ENCODE assay signal across 9 cellular contexts in the genomic region with DNA sequence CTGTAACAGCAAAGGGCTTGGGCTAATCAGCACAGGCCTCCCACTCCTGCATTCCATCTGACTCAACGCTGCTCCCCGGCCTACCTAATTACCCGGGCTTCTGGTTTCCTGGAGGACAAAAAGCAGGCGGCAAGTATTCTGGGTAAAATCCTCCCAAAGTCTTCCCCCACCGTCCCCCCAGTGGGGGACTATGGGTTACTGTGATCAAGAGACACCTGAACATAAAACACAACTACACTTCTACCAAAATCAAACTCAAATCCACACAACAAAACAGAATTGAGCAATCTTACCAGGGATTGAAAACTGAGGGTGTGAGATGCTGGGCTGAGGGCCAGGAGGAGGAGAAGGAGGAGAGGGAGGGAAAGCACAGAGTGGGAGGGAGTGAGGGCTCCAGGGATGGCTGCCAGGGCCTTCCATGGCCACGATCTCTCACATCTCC. TPM values are rescaled to one million over a fixed set of nuclear protein-coding genes. Genes with fewer than 3 reads are reported as not detected.
A peak's percentile ranks its signal among the peaks of the same experiment; 100 is the strongest.
DNase-seq lines count a peak whose midpoint lies in the region; ATAC-seq and TF ChIP-seq lines count a peak whose summit lies in the region.
"Had no signal": no experiment of that assay in that cellular context is flagged by ENCODE, and none has a peak within 500 bp of the region (broad histone marks: within the 10 kb centered on the region; RNA-seq: fewer than 3 reads in every experiment).

No MANE protein-coding gene starts in this region.

- peak overlapping the region; percentile 31 for H3K4me2 ChIP-seq in hepatocyte

- no peaks in the 10 kb centered on the region for H3K9me2 ChIP-seq in hepatocyte (replicated peaks; ENCODE audit: insufficient read depth)

- WGBS in hepatocyte (ENCODE audit: low lambda C conversion rate, missing lambda C conversion rate): 46% methylated on average over 6 of the region's 6 CpGs

- peaks cover 9 to 23% of the 10 kb centered on the region in 2 donors for H3K4me1 ChIP-seq in ascending aorta
- H3K4me1 ChIP-seq in hepatocyte (ENCODE audit: insufficient read depth): peaks cover 30% of the 10 kb centered on the region
- H3K4me1 ChIP-seq in gastrocnemius medialis: peaks cover 5 to 6% of the 10 kb centered on the region in 2 donors

- peak overlapping the region; percentile 41 to 61 for H3K4me3 ChIP-seq in ascending aorta
- H3K4me3 ChIP-seq in hepatocyte: no peak overlapping the region
- peak overlapping the region in 3 of 4 donors; percentile 8 to 47 (median 44) for H3K4me3 ChIP-seq in gastrocnemius medialis

- peaks cover 6% of the 10 kb centered on the region for H3K4me1 Mint-ChIP-seq in stimulated activated memory B cell treated with anti-CD40 and anti-IgM and Interleukin-4, amounts not matched to agents 10 μg/mL and 1 μg/mL and 100 μg/mL, for 72 hours

- intact Hi-C loops in ascending aorta (cut with DNase I) (loop anchor here (1.0 kb wide), 1 partner anchor 23 kb away; the partner anchor contains the start of gene IP6K2), gastrocnemius medialis (cut with DNase I; ENCODE audit: low total_unique reads) (no loop called here)

- H3K27ac Mint-ChIP-seq in stimulated activated memory B cell treated with anti-CD40 and anti-IgM and Interleukin-4, amounts not matched to agents 10 μg/mL and 1 μg/mL and 100 μg/mL, for 72 hours: no peak overlapping the region

- no peak overlapping the region for H3K4me3 Mint-ChIP-seq in stimulated activated memory B cell treated with anti-CD40 and anti-IgM and Interleukin-4, amounts not matched to agents 10 μg/mL and 1 μg/mL and 100 μg/mL, for 72 hours

- peaks cover 92% of the 10 kb centered on the region for H3K79me2 ChIP-seq in hepatocyte

- peak; percentile 87 for DNase-seq in HCEC 1CT
- peak in 1 of 2 donors; percentile 91 for DNase-seq in ascending aorta (ENCODE audit: low spot score in 2 of 2)
- peak; percentile 58 for DNase-seq in hepatocyte (ENCODE audit: low spot score)
- DNase-seq in gastrocnemius medialis: peak; percentile 36 to 66
- no peak for DNase-seq in activated naive CD4-positive, alpha-beta T cell (lab: John Stamatoyannopoulos, UW)

- ATAC-seq in gastrocnemius medialis (peak; percentile 63 to 81), GM18909 (IDR thresholded peaks at IDR 0.05; ENCODE audit: poor library complexity, unreplicated experiment) (no peak), GM18907 (IDR thresholded peaks at IDR 0.05; ENCODE audit: unreplicated experiment) (no peak)
- no peak for ATAC-seq in stimulated activated memory B cell treated with anti-CD40 and anti-IgM and Interleukin-4, amounts not matched to agents 10 μg/mL and 1 μg/mL and 100 μg/mL, for 72 hours

- in situ Hi-C loops in gastrocnemius medialis (cut with MboI; ENCODE audit: low sequenced_read_pairs in 4 of 4): no loop called here

- H4K20me1 ChIP-seq in hepatocyte (ENCODE audit: insufficient read depth, poor library complexity, severe bottlenecking): peaks cover 97% of the 10 kb centered on the region

- peaks cover 47% of the 10 kb centered on the region for H3K36me3 Mint-ChIP-seq in stimulated activated memory B cell treated with anti-CD40 and anti-IgM and Interleukin-4, amounts not matched to agents 10 μg/mL and 1 μg/mL and 100 μg/mL, for 72 hours

- no peak overlapping the region for H2AFZ ChIP-seq in hepatocyte

- H3K27ac ChIP-seq in ascending aorta (peak overlapping the region; percentile 93 to 96), hepatocyte (peak overlapping the region; percentile 73), gastrocnemius medialis (peak overlapping the region; percentile 59 to 69 (median 63))
- H3K27ac ChIP-seq: HL-60 had no signal

- TF ChIP-seq CTCF in ascending aorta (IDR thresholded peaks at IDR 0.05) (no peak), hepatocyte (IDR thresholded peaks at IDR 0.05; ENCODE audit: poor library complexity) (no peak), gastrocnemius medialis (IDR thresholded peaks at IDR 0.05 in 4 of 5, conservative IDR thresholded peaks at IDR 0.05 in 1 of 5) (no peak)

- H3K27me3 Mint-ChIP-seq in stimulated activated memory B cell treated with anti-CD40 and anti-IgM and Interleukin-4, amounts not matched to agents 10 μg/mL and 1 μg/mL and 100 μg/mL, for 72 hours: no peaks in the 10 kb centered on the region

- no peaks in the 10 kb centered on the region for H3K27me3 ChIP-seq in ascending aorta
- H3K27me3 ChIP-seq in hepatocyte: no peaks in the 10 kb centered on the region
- no peaks in the 10 kb centered on the region for H3K27me3 ChIP-seq in gastrocnemius medialis

- H3K36me3 ChIP-seq in ascending aorta: peaks cover 53 to 56% of the 10 kb centered on the region in 2 donors
- no peaks in the 10 kb centered on the region for H3K36me3 ChIP-seq in hepatocyte (replicated peaks; ENCODE audit: insufficient read depth, low read depth)
- H3K36me3 ChIP-seq in gastrocnemius medialis: peaks cover 0 to 56% of the 10 kb centered on the region in 2 donors

- no peaks in the 10 kb centered on the region for H3K9me3 Mint-ChIP-seq in stimulated activated memory B cell treated with anti-CD40 and anti-IgM and Interleukin-4, amounts not matched to agents 10 μg/mL and 1 μg/mL and 100 μg/mL, for 72 hours

- no peaks in the 10 kb centered on the region for H3K9me3 ChIP-seq in ascending aorta
- H3K9me3 ChIP-seq in hepatocyte (ENCODE audit: low read depth): no peaks in the 10 kb centered on the region
- H3K9me3 ChIP-seq in gastrocnemius medialis: no peaks in the 10 kb centered on the region

- no peak for TF ChIP-seq POLR2A in gastrocnemius medialis (IDR thresholded peaks at IDR 0.05)

RNA-seq across cellular contexts. Expression of gene NCKIPSD, which starts 8.9 kb away (rescaled TPM):
- 102 TPM for total RNA-seq in ascending aorta
- total RNA-seq in hepatocyte: 19.9 and 23.4 TPM in 2 replicates
- polyA plus RNA-seq in hepatocyte: 21.0 and 22.9 TPM in 2 replicates
- total RNA-seq in gastrocnemius medialis: 10 to 100 TPM; 13.2 to 33.1 (median 19.4) TPM

RNA-seq across cellular contexts. Expression of gene IP6K2, which starts 22.4 kb away (rescaled TPM):
- total RNA-seq in ascending aorta (101 TPM), hepatocyte (99.3 and 112 TPM in 2 replicates), gastrocnemius medialis (10 to 100 TPM; 16.9 to 31.8 (median 22.0) TPM)
- 155 and 169 TPM in 2 replicates for polyA plus RNA-seq in hepatocyte

RNA-seq across cellular contexts. Expression of gene CELSR3, which starts 31.9 kb away (rescaled TPM):
- total RNA-seq in ascending aorta (2.6 TPM), hepatocyte (1.6 and 1.8 TPM in 2 replicates), gastrocnemius medialis (under 1 TPM in 3 of 4 donors, not detected in 1; 0.02 to 0.25 (median 0.05) TPM)
- polyA plus RNA-seq in hepatocyte: 1.9 TPM in 2 replicates

RNA-seq across cellular contexts. Expression of gene SLC26A6, which starts 59.4 kb away (rescaled TPM):
- total RNA-seq in ascending aorta (28.1 TPM), hepatocyte (42.0 and 56.6 TPM in 2 replicates), gastrocnemius medialis (10 to 100 TPM in 2 of 4 donors, 1 to 10 TPM in 2; 6.1 to 17.3 (median 10.1) TPM)
- polyA plus RNA-seq in hepatocyte: 53.7 and 60.9 TPM in 2 replicates

Comparison
In these comparisons a context has a peak if more than half of its experiments do, and no peak if none do; other contexts are left out.
1. DNase-seq: peak in HCEC 1CT (single experiment), hepatocyte (single experiment) and gastrocnemius medialis (2 of 2); none in activated naive CD4-positive, alpha-beta T cell (0 of 4).
2. ATAC-seq: peak in gastrocnemius medialis (2 of 2); none in GM18909 (single experiment), GM18907 (single experiment) and stimulated activated memory B cell treated with anti-CD40 and anti-IgM and Interleukin-4, amounts not matched to agents 10 μg/mL and 1 μg/mL and 100 μg/mL, for 72 hours (single experiment).
3. Peak in every context shown above with its lines, with median percentiles within 50 percentile points of each other: H3K27ac ChIP-seq.